Comparison of ENCODE assay signal across 16 cellular contexts in genomic region chr7:110964770-110965169, GRCh38.
DNase-seq lines count a peak whose midpoint lies in the region; ATAC-seq and TF ChIP-seq lines count a peak whose summit lies in the region.
"Had no signal": no experiment of that assay in that cellular context is flagged by ENCODE, and none has a peak within 500 bp of the region (broad histone marks: within the 10 kb centered on the region; RNA-seq: fewer than 3 reads in every experiment).

No MANE protein-coding gene starts in this region.

- CTCF ChIA-PET in CD8-positive, alpha-beta memory T cell (lab: Charles Lee), result no interaction called here

- H3K27me3 Mint-ChIP-seq in CD8-positive, alpha-beta memory T cell, result no peaks in the 10 kb centered on the region

- TF ChIP-seq CTCF in brain microvascular endothelial cell (IDR thresholded peaks at IDR 0.05; ENCODE audit: low read depth, low read length, missing control alignments), result no peak

- POLR2A ChIA-PET in CD8-positive, alpha-beta memory T cell (lab: Charles Lee), result no interaction called here

- no peaks in the 10 kb centered on the region for H3K36me3 ChIP-seq in brain microvascular endothelial cell (replicated peaks)
- H3K36me3 ChIP-seq in CD8-positive, alpha-beta memory T cell (ENCODE audit: insufficient read depth, low read length), result no peaks in the 10 kb centered on the region

- peak overlapping the region; percentile 30 for H3K27ac ChIP-seq in brain microvascular endothelial cell
- no peak overlapping the region for H3K27ac ChIP-seq in CD8-positive, alpha-beta memory T cell (ENCODE audit: low read depth, low read length)

- no peaks in the 10 kb centered on the region for H3K4me1 Mint-ChIP-seq in stimulated activated effector memory CD8-positive, alpha-beta T cell treated with anti-CD3 and anti-CD28 coated beads, Interleukin-12 subunit alpha, Interleukin-12 subunit beta, amount 100 ng/mL, for 72 hours
- peaks cover 2 to 6% (median 4%) of the 10 kb centered on the region in 3 donors for H3K4me1 Mint-ChIP-seq in CD8-positive, alpha-beta memory T cell

- H3K9me3 Mint-ChIP-seq in stimulated activated effector memory CD8-positive, alpha-beta T cell treated with anti-CD3 and anti-CD28 coated beads, Interleukin-12 subunit alpha, Interleukin-12 subunit beta, amount 100 ng/mL, for 72 hours, result no peaks in the 10 kb centered on the region
- H3K9me3 Mint-ChIP-seq in CD8-positive, alpha-beta memory T cell, result no peaks in the 10 kb centered on the region
- H3K9me3 Mint-ChIP-seq: CD8-positive, alpha-beta T cell had no signal

- H3K27ac Mint-ChIP-seq in stimulated activated effector memory CD8-positive, alpha-beta T cell treated with anti-CD3 and anti-CD28 coated beads, Interleukin-12 subunit alpha, Interleukin-12 subunit beta, amount 100 ng/mL, for 72 hours, result no peak overlapping the region
- peak overlapping the region in 2 of 8 donors; percentile 37 to 43 for H3K27ac Mint-ChIP-seq in CD8-positive, alpha-beta memory T cell
- H3K27ac Mint-ChIP-seq: CD8-positive, alpha-beta T cell had no signal

- ATAC-seq in stimulated activated effector memory CD8-positive, alpha-beta T cell treated with anti-CD3 and anti-CD28 coated beads, Interleukin-12 subunit alpha, Interleukin-12 subunit beta, amount 100 ng/mL, for 72 hours, result peak; percentile 48
- ATAC-seq in GM21825 (IDR thresholded peaks at IDR 0.05; ENCODE audit: unreplicated experiment), result no peak
- ATAC-seq: CD8-positive, alpha-beta T cell; GM12878; Panc1 had no signal

- H3K4me1 ChIP-seq in CD8-positive, alpha-beta memory T cell (ENCODE audit: insufficient read depth, low read length), result no peaks in the 10 kb centered on the region

- in situ Hi-C loops in brain microvascular endothelial cell (cut with HindIII; ENCODE audit: low pct_ligation_motif_present, low sequenced_read_pairs), result no loop called here
- in situ Hi-C loops in ACHN (cut with HindIII; ENCODE audit: low pct_ligation_motif_present, low pct_unique_long_range_greater_than_20kb, low sequenced_read_pairs), result no loop called here

- no peaks in the 10 kb centered on the region for H3K27me3 ChIP-seq in brain microvascular endothelial cell (replicated peaks)
- H3K27me3 ChIP-seq in CD8-positive, alpha-beta memory T cell (ENCODE audit: insufficient read depth, low read length, poor library complexity, severe bottlenecking), result no peaks in the 10 kb centered on the region

- DNase-seq in EL (peak; percentile 18), MV-4-11 (lab: John Stamatoyannopoulos, UW) (peak; percentile 20), brain microvascular endothelial cell (peak; percentile 78), ACHN (no peak)
- DNase-seq in stimulated activated effector memory CD8-positive, alpha-beta T cell treated with anti-CD3 and anti-CD28 coated beads, Interleukin-12 subunit alpha, Interleukin-12 subunit beta, amount 100 ng/mL, for 72 hours (ENCODE audit: low spot score in 2 of 2), result no peak
- DNase-seq in CD8-positive, alpha-beta memory T cell, result no peak
- DNase-seq: CD8-positive, alpha-beta T cell; DMS79 treated with DMSO at 0.1 percent for 48 hours; GDM1; Karpas-422; NCI-H187; NCI-H226; NCI-H524 treated with DMSO at 0.1 percent for 48 hours had no signal

- no peak overlapping the region for H3K4me3 Mint-ChIP-seq in stimulated activated effector memory CD8-positive, alpha-beta T cell treated with anti-CD3 and anti-CD28 coated beads, Interleukin-12 subunit alpha, Interleukin-12 subunit beta, amount 100 ng/mL, for 72 hours
- peak overlapping the region in 1 of 7 donors; percentile 22 for H3K4me3 Mint-ChIP-seq in CD8-positive, alpha-beta memory T cell
- H3K4me3 Mint-ChIP-seq: CD8-positive, alpha-beta T cell had no signal

- H3K4me3 ChIP-seq in brain microvascular endothelial cell (ENCODE audit: low read depth, low read length), result no peak overlapping the region
- no peak overlapping the region for H3K4me3 ChIP-seq in CD8-positive, alpha-beta memory T cell (ENCODE audit: low read length)
- H3K4me3 ChIP-seq: GM12878 had no signal

- no peaks in the 10 kb centered on the region for H3K9me3 ChIP-seq in CD8-positive, alpha-beta memory T cell (ENCODE audit: low read length)

- H3K36me3 Mint-ChIP-seq in stimulated activated effector memory CD8-positive, alpha-beta T cell treated with anti-CD3 and anti-CD28 coated beads, Interleukin-12 subunit alpha, Interleukin-12 subunit beta, amount 100 ng/mL, for 72 hours, result no peaks in the 10 kb centered on the region
- H3K36me3 Mint-ChIP-seq in CD8-positive, alpha-beta memory T cell, result peaks cover 0 to 4% (median 0%) of the 10 kb centered on the region in 3 donors
- H3K36me3 Mint-ChIP-seq: CD8-positive, alpha-beta T cell had no signal

Comparison
In these comparisons a context has a peak if more than half of its experiments do, and no peak if none do; other contexts are left out.
1. DNase-seq: peak in EL (single experiment), MV-4-11 (single experiment) and brain microvascular endothelial cell (single experiment); none in stimulated activated effector memory CD8-positive, alpha-beta T cell treated with anti-CD3 and anti-CD28 coated beads, Interleukin-12 subunit alpha, Interleukin-12 subunit beta, amount 100 ng/mL, for 72 hours (0 of 2), CD8-positive, alpha-beta memory T cell (0 of 5) and ACHN (single experiment).